Comparison of ENCODE assay signal across 9 cellular contexts in genomic region chrX:140050906-140051305, GRCh38.
DNase-seq lines count a peak whose midpoint lies in the region; ATAC-seq and TF ChIP-seq lines count a peak whose summit lies in the region.
"Had no signal": no experiment of that assay in that cellular context is flagged by ENCODE, and none has a peak within 500 bp of the region (broad histone marks: within the 10 kb centered on the region; RNA-seq: fewer than 3 reads in every experiment).

No MANE protein-coding gene starts in this region.

- H3K27ac ChIP-seq in heart right ventricle (no peak overlapping the region), right atrium auricular region (no peak overlapping the region)

- H3K36me3 Mint-ChIP-seq in type B pancreatic cell, result no peaks in the 10 kb centered on the region

- no peak for DNase-seq in heart right ventricle
- DNase-seq in right atrium auricular region (ENCODE audit: low spot score), result no peak
- DNase-seq in OCI-M1 (lab: John Stamatoyannopoulos, UW), result peak; percentile 0
- DNase-seq in fibroblast of the aortic adventitia (ENCODE audit: low read depth), result peak; percentile 28
- no peak for DNase-seq in type B pancreatic cell (ENCODE audit: extremely low spot score, unreplicated experiment)
- DNase-seq in iPS-NIHi7 (ENCODE audit: extremely low spot score), result no peak
- no peak for DNase-seq in DMS79 treated with DMSO at 0.1 percent for 48 hours (lab: John Stamatoyannopoulos, UW)
- DNase-seq: DMS153 had no signal

- H3K4me3 ChIP-seq in heart right ventricle (no peak overlapping the region), right atrium auricular region (no peak overlapping the region), fibroblast of the aortic adventitia (ENCODE audit: low read depth, low read length) (no peak overlapping the region)

- H3K9me3 ChIP-seq in heart right ventricle, result no peaks in the 10 kb centered on the region
- no peaks in the 10 kb centered on the region for H3K9me3 ChIP-seq in right atrium auricular region

- intact Hi-C loops in heart right ventricle (cut with DNase I), result loop anchor here in 5 of 10 donors (10.0 kb wide), 4 partner anchors 94 to 684 kb away; partner anchors contain the start of gene SOX3 (in 1 of the 5)

- TF ChIP-seq CTCF in heart right ventricle (IDR thresholded peaks at IDR 0.05), result peak in 6 of 9 donors; percentile 12 to 37 (median 24)
- peak in 1 of 2 donors; percentile 46 for TF ChIP-seq CTCF in right atrium auricular region (IDR thresholded peaks at IDR 0.05)
- peak; percentile 30 for TF ChIP-seq CTCF in fibroblast of the aortic adventitia (IDR thresholded peaks at IDR 0.05; ENCODE audit: insufficient read depth, low read length)
- peak; percentile 82 for TF ChIP-seq CTCF in type B pancreatic cell (conservative IDR thresholded peaks at IDR 0.05)

- H3K4me1 ChIP-seq in heart right ventricle (no peaks in the 10 kb centered on the region), right atrium auricular region (no peaks in the 10 kb centered on the region)

- H3K27me3 ChIP-seq in heart right ventricle (peaks cover 0 to 42% (median 0%) of the 10 kb centered on the region in 7 donors), right atrium auricular region (no peaks in the 10 kb centered on the region)

- no peaks in the 10 kb centered on the region for H3K4me1 Mint-ChIP-seq in type B pancreatic cell (ENCODE audit: unreplicated experiment)

- no peaks in the 10 kb centered on the region for H3K9me3 Mint-ChIP-seq in type B pancreatic cell

- H3K36me3 ChIP-seq in heart right ventricle, result no peaks in the 10 kb centered on the region
- H3K36me3 ChIP-seq in right atrium auricular region, result no peaks in the 10 kb centered on the region

- ATAC-seq in heart right ventricle (no peak), GM21737 (IDR thresholded peaks at IDR 0.05; ENCODE audit: unreplicated experiment) (no peak)

- no peak overlapping the region for H3K4me3 Mint-ChIP-seq in type B pancreatic cell

- peaks cover 32% of the 10 kb centered on the region for H3K27me3 Mint-ChIP-seq in type B pancreatic cell

- no peak overlapping the region for H3K27ac Mint-ChIP-seq in type B pancreatic cell

Comparison
In these comparisons a context has a peak if more than half of its experiments do, and no peak if none do; other contexts are left out.
1. DNase-seq: peak in OCI-M1 (single experiment) and fibroblast of the aortic adventitia (single experiment); none in heart right ventricle (0 of 2), right atrium auricular region (single experiment), type B pancreatic cell (single experiment), iPS-NIHi7 (single experiment) and DMS79 treated with DMSO at 0.1 percent for 48 hours (single experiment).